ENCODE assay signal across 17 cellular contexts in genomic region chr1:177309884-177310283, GRCh38.
"Had no signal": no experiment of that assay in that cellular context is flagged by ENCODE, and none has a peak within 500 bp of the region (broad histone marks: within the 10 kb centered on the region; RNA-seq: fewer than 3 reads in every experiment).

No MANE protein-coding gene starts in this region.

- DNase-seq: erythroblast; heart left ventricle; mucosa of descending colon; naive thymus-derived CD8-positive, alpha-beta T cell; right lobe of liver; spleen; stimulated activated CD4-positive, alpha-beta T cell treated with anti-CD3 and anti-CD28 coated beads, Interleukin-15, amount 100 ng/mL, for 24 hours; stimulated activated CD4-positive, alpha-beta T cell treated with anti-CD3 and anti-CD28 coated beads, Interleukin-1b, Interleukin-23, amount 100 ng/mL, for 48 hours; stimulated activated CD4-positive, alpha-beta T cell treated with anti-CD3 and anti-CD28 coated beads, Interleukin-4, amount 100 ng/mL, for 24 hours; trophoblast cell had no signal

- H3K27me3 ChIP-seq: right lobe of liver, spleen had no signal

- H3K27ac Mint-ChIP-seq: dendritic cell treated with granulocyte-macrophage colony-stimulating factor and Interleukin-4, amounts not matched to agents 40 ng/mL and 50 ng/mL, for 4 days; naive thymus-derived CD8-positive, alpha-beta T cell; stimulated activated memory B cell treated with anti-CD40 and anti-IgM and Interleukin-4, amounts not matched to agents 10 μg/mL and 1 μg/mL and 100 μg/mL, for 72 hours; stimulated activated naive CD8-positive, alpha-beta T cell treated with anti-CD3 and anti-CD28 coated beads, Interleukin-15, Interleukin-2, amounts not matched to agents 100 ng/mL and 50 ng/mL, for 24 hours had no signal

- H3K9ac ChIP-seq: parathyroid adenoma had no signal

- H3K36me3 ChIP-seq: heart left ventricle, prostate gland, right lobe of liver, spleen, thoracic aorta had no signal

- H3K27ac ChIP-seq: heart left ventricle, parathyroid adenoma, prostate gland, right lobe of liver, spleen, thoracic aorta had no signal

- H3K79me2 ChIP-seq: parathyroid adenoma had no signal

- H3K4me1 ChIP-seq: heart left ventricle, parathyroid adenoma, prostate gland, right lobe of liver, spleen had no signal

- H3K9me3 ChIP-seq: heart left ventricle, mucosa of descending colon, prostate gland, right lobe of liver, spleen, thoracic aorta had no signal

- H3K27me3 Mint-ChIP-seq: central memory CD8-positive, alpha-beta T cell; dendritic cell treated with granulocyte-macrophage colony-stimulating factor and Interleukin-4, amounts not matched to agents 40 ng/mL and 50 ng/mL, for 4 days; stimulated activated memory B cell treated with anti-CD40 and anti-IgM and Interleukin-4, amounts not matched to agents 10 μg/mL and 1 μg/mL and 100 μg/mL, for 72 hours; stimulated activated naive CD8-positive, alpha-beta T cell treated with anti-CD3 and anti-CD28 coated beads, Interleukin-15, Interleukin-2, amounts not matched to agents 100 ng/mL and 50 ng/mL, for 24 hours had no signal

- ATAC-seq: heart left ventricle; mucosa of descending colon; naive thymus-derived CD8-positive, alpha-beta T cell; right lobe of liver; stimulated activated memory B cell treated with anti-CD40 and anti-IgM and Interleukin-4, amounts not matched to agents 10 μg/mL and 1 μg/mL and 100 μg/mL, for 72 hours had no signal

- H3K4me3 Mint-ChIP-seq: central memory CD8-positive, alpha-beta T cell; dendritic cell treated with granulocyte-macrophage colony-stimulating factor and Interleukin-4, amounts not matched to agents 40 ng/mL and 50 ng/mL, for 4 days; naive thymus-derived CD8-positive, alpha-beta T cell; stimulated activated memory B cell treated with anti-CD40 and anti-IgM and Interleukin-4, amounts not matched to agents 10 μg/mL and 1 μg/mL and 100 μg/mL, for 72 hours; stimulated activated naive CD8-positive, alpha-beta T cell treated with anti-CD3 and anti-CD28 coated beads, Interleukin-15, Interleukin-2, amounts not matched to agents 100 ng/mL and 50 ng/mL, for 24 hours had no signal

- H3K4me1 Mint-ChIP-seq: central memory CD8-positive, alpha-beta T cell; naive thymus-derived CD8-positive, alpha-beta T cell; stimulated activated memory B cell treated with anti-CD40 and anti-IgM and Interleukin-4, amounts not matched to agents 10 μg/mL and 1 μg/mL and 100 μg/mL, for 72 hours had no signal

- H3K36me3 Mint-ChIP-seq: naive thymus-derived CD8-positive, alpha-beta T cell; stimulated activated memory B cell treated with anti-CD40 and anti-IgM and Interleukin-4, amounts not matched to agents 10 μg/mL and 1 μg/mL and 100 μg/mL, for 72 hours had no signal

- H3K9me3 Mint-ChIP-seq: dendritic cell treated with granulocyte-macrophage colony-stimulating factor and Interleukin-4, amounts not matched to agents 40 ng/mL and 50 ng/mL, for 4 days; stimulated activated memory B cell treated with anti-CD40 and anti-IgM and Interleukin-4, amounts not matched to agents 10 μg/mL and 1 μg/mL and 100 μg/mL, for 72 hours had no signal

- H3K4me3 ChIP-seq: heart left ventricle, mucosa of descending colon, prostate gland, right lobe of liver, spleen, thoracic aorta had no signal

- H2AFZ ChIP-seq: parathyroid adenoma had no signal
